Comparison of ENCODE assay signal across 11 cellular contexts in the genomic region with DNA sequence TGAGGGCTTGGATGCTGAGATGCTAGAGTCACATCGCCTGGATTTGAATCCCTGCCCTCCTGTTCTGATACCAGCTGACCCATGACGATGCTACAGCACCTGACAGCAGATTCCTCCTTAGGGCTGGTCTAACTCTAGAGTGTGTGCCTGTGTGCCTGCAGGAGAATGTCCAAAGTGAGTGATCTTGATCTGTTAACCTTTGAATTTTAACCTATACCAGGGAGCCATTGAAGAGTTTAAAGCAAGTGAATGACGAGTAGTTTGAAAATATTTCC.
DNase-seq lines count a peak whose midpoint lies in the region; ATAC-seq, FAIRE-seq and TF ChIP-seq lines count a peak whose summit lies in the region.
"Had no signal": no experiment of that assay in that cellular context is flagged by ENCODE, and none has a peak within 500 bp of the region (broad histone marks: within the 10 kb centered on the region; RNA-seq: fewer than 3 reads in every experiment).

No MANE protein-coding gene starts in this region.

- H3K4me1 Mint-ChIP-seq in T-cell (peaks cover 14 to 16% (median 15%) of the 10 kb centered on the region in 3 donors), Caco-2 (ENCODE audit: low read depth, unreplicated experiment) (no peaks in the 10 kb centered on the region)

- no peak overlapping the region for H2BK120ac ChIP-seq in mesendoderm (ENCODE audit: low read depth, low read length)

- intact Hi-C loops in body of pancreas (cut with DNase I) (no loop called here), Caco-2 (cut with micrococcal nuclease; ENCODE audit: unreplicated experiment) (loop anchor here (1.0 to 10.0 kb wide), 3 partner anchors 103 to 252 kb away; no protein-coding TSS in a partner anchor)

- H3K4me3 Mint-ChIP-seq in T-cell (peak overlapping the region; percentile 19 to 87 (median 43)), Caco-2 (ENCODE audit: unreplicated experiment) (no peak overlapping the region)

- H3K4me1 ChIP-seq in body of pancreas: peaks cover 3% of the 10 kb centered on the region
- no peaks in the 10 kb centered on the region for H3K4me1 ChIP-seq in keratinocyte (ENCODE audit: control insufficient read depth, extremely low read depth, insufficient read depth, low read length)
- H3K4me1 ChIP-seq in Caco-2: no peaks in the 10 kb centered on the region
- H3K4me1 ChIP-seq in mesendoderm (ENCODE audit: control insufficient read depth, low read depth, low read length): no peaks in the 10 kb centered on the region

- ATAC-seq in T-cell (replicated peaks in 1 of 4) (peak in 1 of 4 experiments; percentile 6), body of pancreas (no peak)

- no peak overlapping the region for H3K18ac ChIP-seq in mesendoderm (ENCODE audit: low read length)

- H3K23ac ChIP-seq in mesendoderm (ENCODE audit: low read length): no peak overlapping the region

- H3K4me3 ChIP-seq in body of pancreas (no peak overlapping the region), keratinocyte (ENCODE audit: control insufficient read depth in 2 of 3, extremely low read depth in 1 of 3, insufficient read depth in 2 of 3, low read depth in 1 of 3, low read length in 3 of 3) (no peak overlapping the region), skin epidermis (no peak overlapping the region), Caco-2 (ENCODE audit: low read depth, low read length) (no peak overlapping the region), mesendoderm (ENCODE audit: low read length) (no peak overlapping the region)

- no peak overlapping the region for H2BK5ac ChIP-seq in mesendoderm (ENCODE audit: low read length)

- no peak overlapping the region for H4K5ac ChIP-seq in mesendoderm (ENCODE audit: low read length)

- H3K36me3 ChIP-seq in body of pancreas (replicated peaks in 1 of 2; ENCODE audit: insufficient read depth in 1 of 2, low read depth in 2 of 2): no peaks in the 10 kb centered on the region
- peaks cover 0 to 5% of the 10 kb centered on the region in 2 experiments for H3K36me3 ChIP-seq in keratinocyte (ENCODE audit: control insufficient read depth in 2 of 2, extremely low read depth in 1 of 2, insufficient read depth in 2 of 2, low read length in 2 of 2)
- H3K36me3 ChIP-seq in Caco-2 (ENCODE audit: control insufficient read depth, insufficient read depth, low read length): no peaks in the 10 kb centered on the region
- H3K36me3 ChIP-seq in mesendoderm (ENCODE audit: control insufficient read depth, insufficient read depth, low read length): peaks cover 2% of the 10 kb centered on the region

- WGBS in body of pancreas, 2 donors: 60 to 65% methylated on average over 3 of the region's 3 CpGs
- WGBS in mesendoderm (ENCODE audit: extremely low coverage, insufficient coverage, low lambda C conversion rate): no CpG with 5 or more reads among the region's 3 CpGs

- H4K8ac ChIP-seq in mesendoderm (ENCODE audit: low read depth, low read length): no peak overlapping the region

- H3K27ac Mint-ChIP-seq in T-cell (peak overlapping the region in 1 of 2 donors; percentile 39), Caco-2 (ENCODE audit: unreplicated experiment) (no peak overlapping the region)

- H3K4ac ChIP-seq in mesendoderm (ENCODE audit: low read depth, low read length): no peak overlapping the region

- peak overlapping the region; percentile 41 for H2AFZ ChIP-seq in keratinocyte (ENCODE audit: control insufficient read depth, low read length)

- peak overlapping the region; percentile 8 to 73 (median 54) for H3K27ac ChIP-seq in body of pancreas
- no peak overlapping the region for H3K27ac ChIP-seq in keratinocyte (ENCODE audit: control insufficient read depth, insufficient read depth, low read length)
- H3K27ac ChIP-seq in skin epidermis: peak overlapping the region in 13 of 21 experiments; percentile 10 to 78 (median 58)
- H3K27ac ChIP-seq in mesendoderm (ENCODE audit: low read depth, low read length): no peak overlapping the region

- POLR2A ChIA-PET in T-cell (lab: Charles Lee) (no interaction called here), Caco-2 (lab: Charles Lee) (no interaction called here)

- H4K20me1 ChIP-seq in keratinocyte (ENCODE audit: control insufficient read depth, extremely low read depth, insufficient read depth, low read length): no peaks in the 10 kb centered on the region

- no peak overlapping the region for H3K56ac ChIP-seq in mesendoderm (ENCODE audit: low read length)

- TF ChIP-seq POLR2A in body of pancreas (IDR thresholded peaks at IDR 0.05): no peak

- H3K79me1 ChIP-seq in mesendoderm (ENCODE audit: low read length): no peaks in the 10 kb centered on the region

- no peak for FAIRE-seq in keratinocyte (lab: Jason Lieb, UNC)
- FAIRE-seq: HTR-8/SVneo had no signal

- H3K79me2 ChIP-seq in keratinocyte (ENCODE audit: control insufficient read depth, insufficient read depth, low read length): no peaks in the 10 kb centered on the region
- H3K79me2 ChIP-seq in mesendoderm (ENCODE audit: control insufficient read depth, insufficient read depth, low read length): no peaks in the 10 kb centered on the region

- no peak for TF ChIP-seq CTCF in body of pancreas (IDR thresholded peaks at IDR 0.05)
- TF ChIP-seq CTCF in keratinocyte (optimal IDR thresholded peaks at IDR 0.05 in 1 of 3, IDR thresholded peaks at IDR 0.05 in 1 of 3, conservative IDR thresholded peaks at IDR 0.05 in 1 of 3; ENCODE audit: extremely low read depth in 1 of 3, insufficient read depth in 2 of 3, low read length in 3 of 3): no peak
- no peak for TF ChIP-seq CTCF in Caco-2 (IDR thresholded peaks at IDR 0.05; ENCODE audit: insufficient read depth in 1 of 2, low read depth in 1 of 2, low read length in 1 of 2, severe bottlenecking in 1 of 2, unreplicated experiment in 1 of 2)

- H3K9me3 Mint-ChIP-seq in T-cell (no peaks in the 10 kb centered on the region), Caco-2 (ENCODE audit: unreplicated experiment) (no peaks in the 10 kb centered on the region)
- H3K9me3 Mint-ChIP-seq: CD8-positive, alpha-beta memory T cell had no signal

- no peak overlapping the region for H2AK5ac ChIP-seq in mesendoderm (ENCODE audit: low read length)

- H3K27me3 ChIP-seq in body of pancreas: no peaks in the 10 kb centered on the region
- no peaks in the 10 kb centered on the region for H3K27me3 ChIP-seq in keratinocyte (ENCODE audit: control insufficient read depth, extremely low read depth, insufficient read depth, low read length)
- H3K27me3 ChIP-seq in Caco-2 (replicated peaks; ENCODE audit: control insufficient read depth, insufficient read depth, low read length): no peaks in the 10 kb centered on the region
- H3K27me3 ChIP-seq in mesendoderm (ENCODE audit: insufficient read depth, low read length, poor library complexity): no peaks in the 10 kb centered on the region

- no peak overlapping the region for H3K9ac ChIP-seq in keratinocyte (ENCODE audit: control insufficient read depth, extremely low read depth, insufficient read depth, low read length)
- H3K9ac ChIP-seq in mesendoderm (ENCODE audit: low read length): no peak overlapping the region

- DNase-seq in T-cell (no peak), body of pancreas (no peak), keratinocyte (ENCODE audit: low read depth, low spot score) (no peak), NCI-H2227 (lab: John Stamatoyannopoulos, UW; ENCODE audit: unreplicated experiment) (no peak), Caco-2 (no peak), GOT3 (lab: John Stamatoyannopoulos, UW) (no peak), mesendoderm (no peak)
- DNase-seq: CD8-positive, alpha-beta memory T cell; NCI-H1417 had no signal

- BruUV-seq in Caco-2 (replicated peaks; lab: Mats Ljungman, UMichigan): no TSS peak

- H3K36me3 Mint-ChIP-seq in T-cell: peaks cover 31% of the 10 kb centered on the region
- H3K36me3 Mint-ChIP-seq in Caco-2 (ENCODE audit: insufficient read depth, unreplicated experiment): no peaks in the 10 kb centered on the region

- CTCF ChIA-PET in T-cell (lab: Charles Lee) (interaction anchor here (0.6 to 2.9 kb wide), 9 partner anchors 16 to 719 kb away, joined by 3 to 13 read pairs (median 5); partner anchors contain the start of gene TLR10 (in 1 of the 2)), Caco-2 (lab: Charles Lee) (interaction anchor here (0.6 to 0.7 kb wide), 2 partner anchors 321 to 430 kb away, joined by 6 to 8 read pairs; no protein-coding TSS in a partner anchor)

- H2BK15ac ChIP-seq in mesendoderm (replicated peaks; ENCODE audit: low read depth): no peak overlapping the region

- peak overlapping the region; percentile 12 for H3K4me2 ChIP-seq in keratinocyte (ENCODE audit: control insufficient read depth, extremely low read depth, insufficient read depth, low read depth, low read length)
- no peak overlapping the region for H3K4me2 ChIP-seq in mesendoderm (ENCODE audit: low read length)

- no peaks in the 10 kb centered on the region for H3K9me3 ChIP-seq in body of pancreas
- no peaks in the 10 kb centered on the region for H3K9me3 ChIP-seq in keratinocyte (ENCODE audit: control insufficient read depth, low read depth, low read length)
- H3K9me3 ChIP-seq in Caco-2: no peaks in the 10 kb centered on the region

- no peaks in the 10 kb centered on the region for H3K9me1 ChIP-seq in keratinocyte (ENCODE audit: control insufficient read depth, extremely low read depth, insufficient read depth, low read length)

- dilution Hi-C loops in keratinocyte (cut with MboI; ENCODE audit: extremely low pct_ligation_motif_present, low sequenced_read_pairs): no loop called here

- H3K27me3 Mint-ChIP-seq in T-cell (no peaks in the 10 kb centered on the region), Caco-2 (ENCODE audit: insufficient read depth, unreplicated experiment) (no peaks in the 10 kb centered on the region)

Comparison
In these comparisons a context has a peak if more than half of its experiments do, and no peak if none do; other contexts are left out.
1. H3K27ac ChIP-seq: peak in body of pancreas (4 of 4) and skin epidermis (13 of 21); none in keratinocyte (single experiment) and mesendoderm (single experiment).